1 cellular context compared by ENCODE assay signal in genomic region chr12:51863921-51864700, GRCh38.
TF ChIP-seq lines count a peak whose summit lies in the region.

No MANE protein-coding gene starts in this region.

TF ChIP-seq in WTC11, 78 proteins besides CTCF, POLR2A, EP300 and RAD21 (continued from another document):
- TF ChIP-seq CDX4 (CRISPR knock-in tag; IDR thresholded peaks at IDR 0.05; ENCODE audit: borderline replicate concordance) (no peak), ZSCAN18 (CRISPR knock-in tag; IDR thresholded peaks at IDR 0.05) (no peak), IRF1 (CRISPR knock-in tag; IDR thresholded peaks at IDR 0.05) (no peak), NR1H2 (CRISPR knock-in tag; IDR thresholded peaks at IDR 0.05) (no peak), NR2C2 (CRISPR knock-in tag; IDR thresholded peaks at IDR 0.05) (no peak), NFE2L1 (CRISPR knock-in tag; IDR thresholded peaks at IDR 0.05) (no peak)
